2 cellular contexts compared by ENCODE assay signal in genomic region chr16:20801278-20801677, GRCh38.
TF ChIP-seq lines count a peak whose summit lies in the region.

No MANE protein-coding gene starts in this region.

TF ChIP-seq in A549, 52 proteins besides CTCF, POLR2A, EP300 and RAD21:
- TF ChIP-seq MAFK (IDR thresholded peaks at IDR 0.05; ENCODE audit: partially characterized antibody) (peak; percentile 38), POLR2AphosphoS2 (conservative IDR thresholded peaks at IDR 0.05; ENCODE audit: low read length) (no peak)
TF ChIP-seq in A549: peak in this region for 1.

TF ChIP-seq in K562, 482 proteins besides CTCF, POLR2A, EP300 and RAD21:
- TF ChIP-seq BCL6 (CRISPR knock-in tag; IDR thresholded peaks at IDR 0.05) (no peak), C11orf30 (IDR thresholded peaks at IDR 0.05; ENCODE audit: low read depth) (peak; percentile 74), MAFG (tag; conservative IDR thresholded peaks at IDR 0.05) (peak; percentile 63; the same call in 1 of the 2 replicates), PHF21A (IDR thresholded peaks at IDR 0.05; ENCODE audit: borderline replicate concordance, low read depth) (no peak), MAFF (IDR thresholded peaks at IDR 0.05; ENCODE audit: low read length) (peak; percentile 44; the same call in 1 of the 2 replicates), ZNF316 (IDR thresholded peaks at IDR 0.05) (peak; percentile 78)
